ENCODE assay signal across 32 cellular contexts in the genomic region with DNA sequence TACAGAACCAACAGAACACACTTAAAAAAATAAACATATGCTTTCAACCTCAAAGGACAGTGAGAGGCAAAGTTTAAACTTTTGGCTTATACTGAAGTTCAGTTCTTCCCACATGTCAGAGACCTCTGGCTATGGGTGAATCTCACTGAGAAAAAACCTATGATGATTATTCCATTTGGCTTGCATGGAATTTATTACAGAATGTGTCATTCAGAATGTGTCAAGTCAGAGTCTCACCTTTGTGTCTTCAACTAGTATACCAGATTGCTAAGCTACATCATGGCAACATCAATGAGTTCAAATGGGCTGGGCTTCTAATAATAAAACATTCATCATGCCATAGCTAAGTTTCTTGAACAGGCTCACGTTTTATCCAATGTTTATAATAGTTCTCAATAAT.
DNase-seq lines count a peak whose midpoint lies in the region; ATAC-seq and TF ChIP-seq lines count a peak whose summit lies in the region.
"Had no signal": no experiment of that assay in that cellular context is flagged by ENCODE, and none has a peak within 500 bp of the region (broad histone marks: within the 10 kb centered on the region; RNA-seq: fewer than 3 reads in every experiment).

No MANE protein-coding gene starts in this region.

- H3K9ac ChIP-seq in mammary epithelial cell (ENCODE audit: insufficient read depth, low read length) = peak overlapping the region; percentile 38

- peak; percentile 43 for DNase-seq in ACHN
- DNase-seq in M059J (ENCODE audit: low read depth) = peak; percentile 86
- peak; percentile 90 for DNase-seq in mammary epithelial cell
- DNase-seq in kidney tubule cell (ENCODE audit: low spot score) = peak; percentile 77
- no peak for DNase-seq in NCI-H1105 treated with DMSO at 0.1 percent for 48 hours (lab: John Stamatoyannopoulos, UW)
- no peak for DNase-seq in activated CD4-positive, alpha-beta T cell treated with anti-CD3 and anti-CD28 coated beads, Interleukin-2, amount 50 U/mL, for 4 hours
- DNase-seq in hepatic stellate cell (ENCODE audit: low spot score) = no peak
- DNase-seq: 8988T; activated CD4-positive, alpha-beta T cell treated with anti-CD3 and anti-CD28 coated beads, Interleukin-2, amount 10 ng/mL, durations not matched to agents 24 days and 14 days; activated effector memory CD4-positive, alpha-beta T cell treated with Interleukin-2 at 50 U/mL for 16 hours; activated naive CD8-positive, alpha-beta T cell treated with anti-CD3 and anti-CD28 coated beads for 36 hours; activated T-cell treated with anti-CD3 and anti-CD28 coated beads, Interleukin-2, amount 50 U/mL, for 1 hour; anterior cingulate cortex; caudate nucleus; CD4-positive, CD25-positive, alpha-beta regulatory T cell; cortex of kidney; DND-41; effector memory CD8-positive, alpha-beta T cell; head of caudate nucleus; kidney; lower lobe of right lung; NCI-H1436 treated with DMSO at 0.1 percent for 48 hours; NCI-H774; nephron progenitor cell; ovary; Peyer's patch; SJCRH30; small intestine; stimulated activated naive CD4-positive, alpha-beta T cell; T-cell; upper lobe of left lung had no signal

- H2AFZ ChIP-seq in mammary epithelial cell (ENCODE audit: low read depth, low read length) = no peak overlapping the region

- WGBS in mammary epithelial cell (ENCODE audit: low coverage, missing lambda C conversion rate) = 0% methylated on average over 1 of the region's 1 CpG

- in situ Hi-C loops in ACHN (cut with HindIII; ENCODE audit: low pct_ligation_motif_present, low pct_unique_long_range_greater_than_20kb, low sequenced_read_pairs) (no loop called here), mammary epithelial cell (cut with MboI; ENCODE audit: low sequenced_read_pairs in 2 of 2) (no loop called here)

- ATAC-seq in HG03432 (IDR thresholded peaks at IDR 0.05; ENCODE audit: unreplicated experiment) = no peak
- ATAC-seq: effector memory CD8-positive, alpha-beta T cell; lower lobe of right lung; T-cell had no signal

- no peaks in the 10 kb centered on the region for H4K20me1 ChIP-seq in mammary epithelial cell (ENCODE audit: insufficient read depth, low read length)

- peak overlapping the region; percentile 38 for H3K4me2 ChIP-seq in mammary epithelial cell (ENCODE audit: insufficient read depth, low read depth, low read length)

- H3K4me1 ChIP-seq in mammary epithelial cell (ENCODE audit: insufficient read depth, low read length) = peaks cover 22% of the 10 kb centered on the region
- H3K4me1 ChIP-seq: lower lobe of right lung, Peyer's patch, SJCRH30, upper lobe of left lung had no signal

- CTCF ChIA-PET in mammary epithelial cell (lab: Charles Lee; ENCODE audit: low non-redundant PET) = no interaction called here

- H3K9me3 ChIP-seq in mammary epithelial cell (replicated peaks; ENCODE audit: insufficient read depth, low read length) = no peaks in the 10 kb centered on the region
- H3K9me3 ChIP-seq: ovary, Peyer's patch, SJCRH30 had no signal

- no peak for TF ChIP-seq CTCF in mammary epithelial cell (conservative IDR thresholded peaks at IDR 0.05 in 1 of 2, IDR thresholded peaks at IDR 0.05 in 1 of 2; ENCODE audit: extremely low read depth in 1 of 2, insufficient read depth in 1 of 2, low read depth in 1 of 2, low read length in 2 of 2)

- no peaks in the 10 kb centered on the region for H3K79me2 ChIP-seq in mammary epithelial cell (ENCODE audit: insufficient read depth, low read length)

- dilution Hi-C loops in mammary epithelial cell (cut with HindIII; ENCODE audit: low sequenced_read_pairs) = no loop called here

- H3K27me3 ChIP-seq in mammary epithelial cell (ENCODE audit: insufficient read depth, low read length) = no peaks in the 10 kb centered on the region
- H3K27me3 ChIP-seq: ovary, Peyer's patch, SJCRH30, upper lobe of left lung had no signal

- peak overlapping the region; percentile 94 for H3K27ac ChIP-seq in mammary epithelial cell (ENCODE audit: insufficient read depth, low read depth, low read length)
- H3K27ac ChIP-seq: lower lobe of right lung, ovary, Peyer's patch, SJCRH30, upper lobe of left lung had no signal

- H3K36me3 ChIP-seq in mammary epithelial cell (ENCODE audit: insufficient read depth, low read length) = no peaks in the 10 kb centered on the region
- H3K36me3 ChIP-seq: lower lobe of right lung, ovary, Peyer's patch, SJCRH30, upper lobe of left lung had no signal

- BruUV-seq in mammary epithelial cell (replicated peaks; lab: Mats Ljungman, UMichigan) = no TSS peak

- no peak overlapping the region for H3K4me3 ChIP-seq in mammary epithelial cell (replicated peaks in 1 of 3; ENCODE audit: insufficient read depth in 1 of 3, low read depth in 2 of 3, low read length in 3 of 3)
- H3K4me3 ChIP-seq: lower lobe of right lung, ovary, Peyer's patch, SJCRH30, upper lobe of left lung had no signal

- intact Hi-C loops in mammary epithelial cell (cut with micrococcal nuclease) = loop anchor here (1.0 to 5.0 kb wide), 7 partner anchors 18 to 932 kb away; no protein-coding TSS in a partner anchor

Comparison
In these comparisons a context has a peak if more than half of its experiments do, and no peak if none do; other contexts are left out.
1. DNase-seq: peak in ACHN (single experiment), M059J (single experiment), mammary epithelial cell (single experiment) and kidney tubule cell (single experiment); none in NCI-H1105 treated with DMSO at 0.1 percent for 48 hours (single experiment), activated CD4-positive, alpha-beta T cell treated with anti-CD3 and anti-CD28 coated beads, Interleukin-2, amount 50 U/mL, for 4 hours (0 of 2) and hepatic stellate cell (single experiment).